ENCODE assay signal across 7 cellular contexts in the genomic region with DNA sequence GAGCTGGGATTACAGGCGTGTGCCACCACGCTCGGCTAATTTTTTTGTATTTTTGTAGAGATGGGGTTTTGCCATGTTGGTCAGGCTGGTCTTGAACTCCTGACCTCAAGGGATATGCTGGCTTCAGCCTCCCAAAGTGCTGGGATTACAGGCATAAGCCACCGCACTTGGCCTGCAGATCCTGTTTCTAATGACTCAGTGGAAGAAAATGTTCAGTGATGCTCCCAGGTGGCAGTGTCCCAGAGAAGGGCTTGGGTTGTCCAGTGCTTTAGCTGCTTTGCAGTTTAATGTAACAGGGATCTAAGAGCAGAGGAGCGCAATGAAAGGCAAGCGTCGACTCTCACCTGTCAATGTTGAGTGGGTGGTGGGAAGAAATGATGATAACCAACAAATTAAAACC. TPM values are rescaled to one million over a fixed set of nuclear protein-coding genes. Genes with fewer than 3 reads are reported as not detected.
DNase-seq lines count a peak whose midpoint lies in the region; FAIRE-seq and TF ChIP-seq lines count a peak whose summit lies in the region.
"Not testable (repeated sequence)": the region's sequence is repeated elsewhere in the genome, so short reads cannot be mapped to it uniquely, and the experiment has no call there.

No MANE protein-coding gene starts in this region.

- not testable (repeated sequence) for H3K4me1 ChIP-seq in H9 (ENCODE audit: insufficient read depth, low read length); H1 (replicated peaks in 1 of 4; ENCODE audit: control insufficient read depth in 3 of 4, insufficient read depth in 4 of 4, low read length in 3 of 4)

- not testable (repeated sequence) for H2BK20ac ChIP-seq in H9 (ENCODE audit: low read depth, low read length, poor library complexity, severe bottlenecking)
- peak overlapping the region; percentile 66; the same call in 1 of the 2 replicates for H2BK20ac ChIP-seq in H1 (ENCODE audit: low read length)

- not testable (repeated sequence) for H4K91ac ChIP-seq in H9 (ENCODE audit: insufficient read length, low read depth, low read length); H1 (replicated peaks; ENCODE audit: insufficient read length, low read length)

- not testable (repeated sequence) for H4K20me1 ChIP-seq in H9 (ENCODE audit: control insufficient read depth, insufficient read depth, insufficient read length); H1 (replicated peaks in 1 of 2; ENCODE audit: control insufficient read depth in 1 of 2, insufficient read depth in 2 of 2, low read length in 2 of 2)

- not testable (repeated sequence) for H2AFZ ChIP-seq in H9 (ENCODE audit: low read length); H1 (ENCODE audit: low read length)

- not testable (repeated sequence) for H2BK12ac ChIP-seq in H9 (ENCODE audit: insufficient read length, low read depth, low read length)
- H2BK12ac ChIP-seq in H1 (ENCODE audit: low read depth, low read length): peak overlapping the region; percentile 29; the same call in 1 of the 2 replicates

- not testable (repeated sequence) for H3K18ac ChIP-seq in H9 (ENCODE audit: insufficient read length, low read depth, low read length)
- peak overlapping the region; percentile 15; the same call in 1 of the 2 replicates for H3K18ac ChIP-seq in H1 (ENCODE audit: extremely low read depth, low read length)

- not testable (repeated sequence) for H3K27me3 Mint-ChIP-seq in H9 (ENCODE audit: low read depth)

- H3K79me1 ChIP-seq in H9 (ENCODE audit: insufficient read depth, low read depth, low read length, poor library complexity, severe bottlenecking); H1 (ENCODE audit: low read depth, low read length): not testable (repeated sequence)

- peaks cover 22 to 28% of the 10 kb centered on the region in 2 experiments for H3K4me1 Mint-ChIP-seq in H9

- not testable (repeated sequence) for H3K4ac ChIP-seq in H9 (ENCODE audit: low read depth, low read length); H1 (replicated peaks; ENCODE audit: insufficient read length, low read depth, low read length)

- H3K4me2 ChIP-seq in H9 (ENCODE audit: insufficient read depth, insufficient read length, low read length); H1 (ENCODE audit: insufficient read depth in 1 of 2, low read depth in 2 of 2, low read length in 2 of 2): not testable (repeated sequence)

- not testable (repeated sequence) for H3K9me3 ChIP-seq in H9 (ENCODE audit: control insufficient read depth, low read depth, low read length); H1 (ENCODE audit: insufficient read depth in 2 of 2, low read depth in 1 of 2, low read length in 1 of 2)

- H3K9me3 Mint-ChIP-seq in H9: peaks cover 15 to 20% of the 10 kb centered on the region in 2 experiments

- H3K27ac Mint-ChIP-seq in H9: peak overlapping the region in 2 of 3 experiments; percentile 59 to 60; a peak in 4 of 7 replicates

- not testable (repeated sequence) for TF ChIP-seq RAD21 in H1 (IDR thresholded peaks at IDR 0.05 in 1 of 2, conservative IDR thresholded peaks at IDR 0.05 in 1 of 2; ENCODE audit: low read depth in 2 of 2, low read length in 2 of 2)

- not testable (repeated sequence) for H3K27ac ChIP-seq in H9 (ENCODE audit: insufficient read length, low read depth, low read length); H1 (ENCODE audit: low read depth, low read length)
- H3K27ac ChIP-seq in VCaP: peak overlapping the region; percentile 86; the same call in 1 of the 2 replicates

- peak overlapping the region in 1 of 2 experiments; percentile 10; a peak in 1 of 5 replicates for H3K4me3 Mint-ChIP-seq in H9

- peaks cover 8 to 29% (median 21%) of the 10 kb centered on the region in 3 experiments for H3K36me3 Mint-ChIP-seq in H9 (ENCODE audit: insufficient read depth in 1 of 3, low read depth in 3 of 3)

- not testable (repeated sequence) for H2BK15ac ChIP-seq in H9 (ENCODE audit: low read depth, low read length); H1 (ENCODE audit: low read length)

- not testable (repeated sequence) for FAIRE-seq in H1 (lab: Jason Lieb, UNC)

- H3K36me3 ChIP-seq in H1 (ENCODE audit: control insufficient read depth in 2 of 4, insufficient read depth in 4 of 4, low read length in 3 of 4): not testable (repeated sequence)

- not testable (repeated sequence) for H2AK5ac ChIP-seq in H9 (ENCODE audit: insufficient read length, low read length)
- 0 out of 2 replicates have a peak overlapping the region, but pooled peaks have one; percentile 5 for H2AK5ac ChIP-seq in H1 (ENCODE audit: low read depth, low read length)

- H4K5ac ChIP-seq in H9 (ENCODE audit: insufficient read length, low read depth, low read length); H1 (ENCODE audit: insufficient read length, low read depth, low read length): not testable (repeated sequence)

- not testable (repeated sequence) for TF ChIP-seq CTCF in H9 (conservative IDR thresholded peaks at IDR 0.05); VCaP (conservative IDR thresholded peaks at IDR 0.05); H1 (IDR thresholded peaks at IDR 0.05; ENCODE audit: control extremely low read depth in 1 of 3, insufficient read depth in 1 of 3, low read depth in 1 of 3, low read length in 3 of 3)

- not testable (repeated sequence) for H3K56ac ChIP-seq in H9 (ENCODE audit: insufficient read length, low read depth, low read length); H1 (replicated peaks; ENCODE audit: insufficient read length, low read depth, low read length)

- H3K4me3 ChIP-seq in H1 (ENCODE audit: extremely low read depth in 1 of 4, insufficient read depth in 2 of 4, low read depth in 3 of 4, low read length in 4 of 4): not testable (repeated sequence)

- no CpG with 5 or more reads among the region's 7 CpGs for WGBS in H9 (ENCODE audit: extremely low coverage, insufficient read length, low lambda C conversion rate)
- WGBS in H1 (ENCODE audit: extremely low coverage in 1 of 2, insufficient coverage in 1 of 2, insufficient read length in 1 of 2, insufficient replicate concordance in 2 of 2, low coverage in 1 of 2, low lambda C conversion rate in 2 of 2, missing lambda C conversion rate in 1 of 2), 2 experiments: 95% methylated on average over 7 of the region's 7 CpGs; no CpG with 5 or more reads in 1 of the 2 experiments

- H2BK5ac ChIP-seq in H9 (ENCODE audit: insufficient read length, low read length): not testable (repeated sequence)
- H2BK5ac ChIP-seq in H1 (ENCODE audit: low read depth, low read length): peak overlapping the region; percentile 25; the same call in 1 of the 2 replicates

- not testable (repeated sequence) for TF ChIP-seq POLR2A in H1 (IDR thresholded peaks at IDR 0.05; ENCODE audit: control extremely low read depth in 1 of 2, low read depth in 2 of 2, low read length in 2 of 2)

- TF ChIP-seq EP300 in H1 (IDR thresholded peaks at IDR 0.05; ENCODE audit: borderline replicate concordance in 1 of 2, low read depth in 2 of 2, low read length in 2 of 2): not testable (repeated sequence)

- not testable (repeated sequence) for H4K8ac ChIP-seq in H9 (replicated peaks; ENCODE audit: insufficient read length, low read depth, low read length); H1 (ENCODE audit: extremely low read depth, insufficient read depth, low read length)

- H3K23ac ChIP-seq in H9 (ENCODE audit: insufficient read length, low read depth, low read length); H1 (ENCODE audit: insufficient read length): not testable (repeated sequence)

- not testable (repeated sequence) for H2BK120ac ChIP-seq in H9 (ENCODE audit: low read depth, low read length, poor library complexity, severe bottlenecking)
- H2BK120ac ChIP-seq in H1 (replicated peaks; ENCODE audit: low read depth, low read length): peak overlapping the region; percentile 47

- H3K14ac ChIP-seq in H9 (ENCODE audit: insufficient read depth, low read length); H1 (ENCODE audit: insufficient read length): not testable (repeated sequence)

- H3K23me2 ChIP-seq in H9 (ENCODE audit: insufficient read length, low read depth, low read length, poor library complexity, severe bottlenecking); H1 (ENCODE audit: low read depth, low read length): not testable (repeated sequence)

- POLR2A ChIA-PET in H1 (lab: Charles Lee; ENCODE audit: partially characterized antibody): interaction anchor here (2.5 kb wide), 1 partner anchor 54 kb away, joined by 15 read pairs; no protein-coding TSS in a partner anchor

- DNase-seq in EL (peak; percentile 18), M059J (ENCODE audit: low read depth) (peak; percentile 30), iris pigment epithelial cell (ENCODE audit: low read depth) (peak; percentile 9), myocyte (ENCODE audit: low read depth) (peak; percentile 19)
- DNase-seq in H9; H1 (ENCODE audit: low read depth in 1 of 2, low spot score in 2 of 2): not testable (repeated sequence)

- not testable (repeated sequence) for H3K79me2 ChIP-seq in H9 (ENCODE audit: insufficient read depth, low read length); H1 (ENCODE audit: control insufficient read depth in 1 of 2, insufficient read depth in 2 of 2, low read length in 2 of 2)

- not testable (repeated sequence) for H3K9ac ChIP-seq in H9 (ENCODE audit: extremely low read depth, insufficient read length, low read length); H1 (replicated peaks in 1 of 4; ENCODE audit: extremely low read depth in 1 of 4, low read depth in 3 of 4, low read length in 3 of 4)

- not testable (repeated sequence) for H3T11ph ChIP-seq in H9 (ENCODE audit: low read length)

- CTCF ChIA-PET in H1 (lab: Charles Lee; ENCODE audit: partially characterized antibody): interaction anchor here (0.7 to 5.5 kb wide), 4 partner anchors 13 to 808 kb away, joined by 3 to 45 read pairs (median 3); no protein-coding TSS in a partner anchor

- H3K27me3 ChIP-seq in H9 (ENCODE audit: insufficient read depth, low read length); H1 (replicated peaks in 1 of 4; ENCODE audit: control insufficient read depth in 3 of 4, extremely low read depth in 1 of 4, insufficient read depth in 3 of 4, low read length in 3 of 4): not testable (repeated sequence)

RNA-seq across cellular contexts. Expression of a gene that starts 55.3 kb away (rescaled TPM):
- total RNA-seq in H9 (2021) (366 and 387 TPM in 2 replicates), myocyte (39.6 TPM in 2 replicates)
- 17.7 and 26.5 TPM in 2 replicates for total RNA-seq in M059J (2014; rRNA removed; shearing (Covaris generic))
- 633 and 683 TPM in 2 replicates for total RNA-seq in H1 (2021; fragmentation: NEBNext Ultra II Directional; extraction: Animal tissue kit (Norgen Biotek cat#: 25700))
- 226 and 270 TPM in 2 replicates for polyA plus RNA-seq in H1 (2011; rRNA removed)
- 306 TPM for polyA plus RNA-seq in H1 (2011; cell fraction: cytosol; rRNA removed)
- 172 TPM for polyA plus RNA-seq in H1 (2011; cell fraction: nucleus; rRNA removed)
- 405 to 543 TPM (median 471 TPM) in 4 replicates for polyA plus RNA-seq in H1 (2012, experiment 1 of 2)
- 233 TPM for polyA plus RNA-seq in H1 (2012, experiment 2 of 2)
- 405 TPM for polyA plus RNA-seq in H1 (2013, experiment 1 of 2)
- polyA plus RNA-seq in H1 (2013, experiment 2 of 2): 460 TPM
- polyA minus RNA-seq in H1 (2011; rRNA and poly(A)+ RNA removed): 647 and 831 TPM in 2 replicates
- 256 TPM for polyA minus RNA-seq in H1 (2011; cell fraction: cytosol; rRNA and poly(A)+ RNA removed)
- 193 TPM for polyA minus RNA-seq in H1 (2011; cell fraction: nucleus; rRNA and poly(A)+ RNA removed)
- 42.2 TPM for polyA plus RNA-seq in myocyte (2012)
